In the genomic region with DNA sequence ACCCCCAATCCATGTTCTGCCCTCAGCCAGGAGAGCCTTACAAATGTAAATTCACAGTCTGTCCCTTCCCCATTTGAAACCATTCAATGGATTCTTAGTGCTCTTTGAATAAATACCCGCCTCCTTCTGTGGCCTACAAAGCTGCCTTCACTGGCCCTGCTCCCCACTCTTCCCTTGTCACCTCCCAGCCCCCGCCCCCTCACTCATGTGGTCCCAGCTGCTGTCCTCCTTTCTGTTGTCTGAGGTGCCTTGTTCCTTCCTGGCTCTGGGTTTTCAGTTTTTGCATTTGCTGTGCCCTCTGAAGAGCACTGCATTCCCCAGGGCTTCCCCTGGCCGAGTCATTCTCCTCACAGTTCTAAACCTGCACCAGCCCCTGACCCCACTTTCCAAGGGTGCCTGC, we compare ENCODE assay signal across 27 cellular contexts. TPM values are rescaled to one million over a fixed set of nuclear protein-coding genes. Genes with fewer than 3 reads are reported as not detected.
DNase-seq lines count a peak whose midpoint lies in the region; ATAC-seq, FAIRE-seq and TF ChIP-seq lines count a peak whose summit lies in the region.
"Had no signal": no experiment of that assay in that cellular context is flagged by ENCODE, and none has a peak within 500 bp of the region (broad histone marks: within the 10 kb centered on the region; RNA-seq: fewer than 3 reads in every experiment).

No MANE protein-coding gene starts in this region.

- H4K5ac ChIP-seq in H1 (ENCODE audit: insufficient read length, low read depth, low read length): peak overlapping the region; percentile 6

- CTCF ChIA-PET in H1 (lab: Charles Lee; ENCODE audit: partially characterized antibody): interaction anchor here (0.9 to 3.1 kb wide), 2 partner anchors 9 to 42 kb away, joined by 4 to 11 read pairs; no protein-coding TSS in a partner anchor

- H3K79me1 ChIP-seq in H1 (ENCODE audit: low read depth, low read length) (no peaks in the 10 kb centered on the region), neuronal stem cell (ENCODE audit: low read depth, low read length) (no peaks in the 10 kb centered on the region)

- TF ChIP-seq EP300 in H1 (IDR thresholded peaks at IDR 0.05; ENCODE audit: borderline replicate concordance in 1 of 2, low read depth in 2 of 2, low read length in 2 of 2) (no peak), transverse colon (IDR thresholded peaks at IDR 0.05; ENCODE audit: low read depth) (no peak)

- H3K14ac ChIP-seq in H1 (ENCODE audit: insufficient read length) (no peak overlapping the region), neuronal stem cell (ENCODE audit: low read length) (no peak overlapping the region)

- H2BK120ac ChIP-seq in H1 (replicated peaks; ENCODE audit: low read depth, low read length) (no peak overlapping the region), neuronal stem cell (ENCODE audit: low read depth, low read length) (no peak overlapping the region)

- H2BK5ac ChIP-seq in H1 (ENCODE audit: low read depth, low read length) (peak overlapping the region; percentile 73; the same call in 1 of the 2 replicates), neuronal stem cell (ENCODE audit: low read length) (no peak overlapping the region)

- POLR2A ChIA-PET in H1 (lab: Charles Lee; ENCODE audit: partially characterized antibody): interaction anchor here (0.9 to 1.9 kb wide), 9 partner anchors 17 to 118 kb away, joined by 3 to 7 read pairs (median 4); a partner anchor contains a TSS

- no peak overlapping the region for H3K4ac ChIP-seq in H1 (replicated peaks; ENCODE audit: insufficient read length, low read depth, low read length)
- no peak overlapping the region for H3K4ac ChIP-seq in neuronal stem cell (ENCODE audit: low read length)

- H2AFZ ChIP-seq in DND-41 (ENCODE audit: low read depth, low read length): no peak overlapping the region
- no peak overlapping the region for H2AFZ ChIP-seq in H1 (ENCODE audit: low read length)
- H2AFZ ChIP-seq in neuronal stem cell (ENCODE audit: low read length): peak overlapping the region; percentile 63
- H2AFZ ChIP-seq: GM23248 had no signal

- H3K18ac ChIP-seq in H1 (ENCODE audit: extremely low read depth, low read length): peak overlapping the region; percentile 95
- H3K18ac ChIP-seq in neuronal stem cell (ENCODE audit: low read length): no peak overlapping the region

- intact Hi-C loops in transverse colon (cut with DNase I; ENCODE audit: low total_unique reads): no loop called here

- peak; percentile 53; the same call in 2 of the 3 replicates for ATAC-seq in DND-41 (ENCODE audit: insufficient read depth, low read depth)
- no peak for ATAC-seq in HG03565 (IDR thresholded peaks at IDR 0.05; ENCODE audit: unreplicated experiment)
- ATAC-seq in GM18873 (IDR thresholded peaks at IDR 0.05; ENCODE audit: low FRiP score, unreplicated experiment): no peak
- no peak for ATAC-seq in GM18519 (IDR thresholded peaks at IDR 0.05; ENCODE audit: low FRiP score, unreplicated experiment)

- H2AK5ac ChIP-seq in H1 (ENCODE audit: low read depth, low read length): no peak overlapping the region
- no peak overlapping the region for H2AK5ac ChIP-seq in neuronal stem cell (ENCODE audit: low read depth, low read length)

- no peak overlapping the region for H3K9ac ChIP-seq in DND-41 (ENCODE audit: low read depth, low read length)
- H3K9ac ChIP-seq in H1 (replicated peaks in 1 of 4; ENCODE audit: extremely low read depth in 1 of 4, low read depth in 3 of 4, low read length in 3 of 4): no peak overlapping the region
- H3K9ac ChIP-seq in neuronal stem cell (ENCODE audit: low read depth, low read length, poor library complexity): no peak overlapping the region
- H3K9ac ChIP-seq: GM23248 had no signal

- in situ Hi-C loops in transverse colon (cut with MboI; ENCODE audit: low pct_ligation_motif_present in 1 of 4, low pct_unique_long_range_greater_than_20kb in 1 of 4, low sequenced_read_pairs in 3 of 4): no loop called here

- H3K27me3 ChIP-seq in DND-41 (ENCODE audit: insufficient read depth, low read length, poor library complexity) (no peaks in the 10 kb centered on the region), H1 (replicated peaks in 1 of 4; ENCODE audit: control insufficient read depth in 3 of 4, extremely low read depth in 1 of 4, insufficient read depth in 3 of 4, low read length in 3 of 4) (peaks cover 0 to 10% (median 8%) of the 10 kb centered on the region in 4 experiments; a peak in 5 of 7 replicates), neuronal stem cell (ENCODE audit: control insufficient read depth in 3 of 3, insufficient read depth in 3 of 3, low read depth in 1 of 3, low read length in 3 of 3) (no peaks in the 10 kb centered on the region), transverse colon (no peaks in the 10 kb centered on the region)
- H3K27me3 ChIP-seq: right atrium auricular region, thyroid gland had no signal

- no peak overlapping the region for H3K4me3 ChIP-seq in DND-41 (ENCODE audit: low read depth in 1 of 2, low read length in 2 of 2)
- 0 out of 8 replicates have a peak overlapping the region, but pooled peaks of 1 of the 4 experiments have one; percentile 14 for H3K4me3 ChIP-seq in H1 (ENCODE audit: extremely low read depth in 1 of 4, insufficient read depth in 2 of 4, low read depth in 3 of 4, low read length in 4 of 4)
- no peak overlapping the region for H3K4me3 ChIP-seq in neuronal stem cell (ENCODE audit: low read length in 2 of 2)
- H3K4me3 ChIP-seq in transverse colon: no peak overlapping the region
- H3K4me3 ChIP-seq: GM23248, right atrium auricular region, thyroid gland had no signal

- H4K8ac ChIP-seq in H1 (ENCODE audit: extremely low read depth, insufficient read depth, low read length): peak overlapping the region; percentile 4; the same call in 1 of the 2 replicates
- no peak overlapping the region for H4K8ac ChIP-seq in neuronal stem cell (ENCODE audit: low read depth, low read length)

- TF ChIP-seq POLR2A in H1 (IDR thresholded peaks at IDR 0.05; ENCODE audit: control extremely low read depth in 1 of 2, low read depth in 2 of 2, low read length in 2 of 2) (no peak), transverse colon (IDR thresholded peaks at IDR 0.05) (no peak)

- peaks cover 3% of the 10 kb centered on the region for H3K23me2 ChIP-seq in H1 (ENCODE audit: low read depth, low read length)

- H2BK15ac ChIP-seq in H1 (ENCODE audit: low read length): 0 out of 2 replicates have a peak overlapping the region, but pooled peaks have one; percentile 31
- H2BK15ac ChIP-seq in neuronal stem cell (ENCODE audit: low read length): no peak overlapping the region

- no peak for TF ChIP-seq RAD21 in H1 (IDR thresholded peaks at IDR 0.05 in 1 of 2, conservative IDR thresholded peaks at IDR 0.05 in 1 of 2; ENCODE audit: low read depth in 2 of 2, low read length in 2 of 2)

- H3K4me1 ChIP-seq in DND-41 (ENCODE audit: insufficient read depth, low read length) (0 out of 2 replicates have a peak, but pooled peaks cover 3% of the 10 kb centered on the region), H1 (replicated peaks in 1 of 4; ENCODE audit: control insufficient read depth in 3 of 4, insufficient read depth in 4 of 4, low read length in 3 of 4) (peaks cover 7 to 31% (median 15%) of the 10 kb centered on the region in 4 experiments), neuronal stem cell (ENCODE audit: control insufficient read depth in 2 of 2, insufficient read depth in 1 of 2, low read depth in 1 of 2, low read length in 2 of 2) (peaks cover 9 to 18% of the 10 kb centered on the region in 2 donors), transverse colon (peaks cover 3 to 21% (median 10%) of the 10 kb centered on the region in 4 donors)

- H3K9me3 ChIP-seq in DND-41 (ENCODE audit: insufficient read depth, low read length, severe bottlenecking) (no peaks in the 10 kb centered on the region), KOPT-K1 (ENCODE audit: insufficient read depth, low read length, poor library complexity, severe bottlenecking) (no peaks in the 10 kb centered on the region), H1 (ENCODE audit: insufficient read depth in 2 of 2, low read depth in 1 of 2, low read length in 1 of 2) (no peaks in the 10 kb centered on the region), neuronal stem cell (replicated peaks in 1 of 2; ENCODE audit: control insufficient read depth in 2 of 2, insufficient read depth in 1 of 2, low read depth in 1 of 2, low read length in 2 of 2) (no peaks in the 10 kb centered on the region), transverse colon (no peaks in the 10 kb centered on the region)
- H3K9me3 ChIP-seq: right atrium auricular region, thyroid gland had no signal

- TF ChIP-seq CTCF in DND-41 (IDR thresholded peaks at IDR 0.05; ENCODE audit: borderline replicate concordance, extremely low read depth, low read length, poor library complexity, severe bottlenecking): no peak
- TF ChIP-seq CTCF in H1 (IDR thresholded peaks at IDR 0.05; ENCODE audit: control extremely low read depth in 1 of 3, insufficient read depth in 1 of 3, low read depth in 1 of 3, low read length in 3 of 3): no peak
- TF ChIP-seq CTCF in transverse colon (IDR thresholded peaks at IDR 0.05): no peak

- H3K4me2 ChIP-seq in DND-41 (ENCODE audit: insufficient read depth, low read length) (no peak overlapping the region), H1 (ENCODE audit: insufficient read depth in 1 of 2, low read depth in 2 of 2, low read length in 2 of 2) (peak overlapping the region; percentile 43 to 45), neuronal stem cell (ENCODE audit: insufficient read depth, low read length, poor library complexity, severe bottlenecking) (no peak overlapping the region)

- H4K91ac ChIP-seq in H1 (replicated peaks; ENCODE audit: insufficient read length, low read length) (no peak overlapping the region), neuronal stem cell (ENCODE audit: low read depth, low read length, poor library complexity) (no peak overlapping the region)

- no peak overlapping the region for H3K56ac ChIP-seq in H1 (replicated peaks; ENCODE audit: insufficient read length, low read depth, low read length)

- H2BK12ac ChIP-seq in H1 (ENCODE audit: low read depth, low read length) (peak overlapping the region; percentile 87; the same call in 1 of the 2 replicates), neuronal stem cell (ENCODE audit: low read length) (no peak overlapping the region)

- peak; percentile 37 for DNase-seq in DND-41
- no peak for DNase-seq in H1 (ENCODE audit: low read depth in 1 of 2, low spot score in 2 of 2)
- DNase-seq in neuronal stem cell (ENCODE audit: low spot score): no peak
- DNase-seq in transverse colon: no peak
- DNase-seq: activated CD4-positive, alpha-beta T cell treated with anti-CD3 and anti-CD28 coated beads, Interleukin-2, amount 10 ng/mL, durations not matched to agents 24 days and 14 days; activated naive CD8-positive, alpha-beta T cell treated with anti-CD3 and anti-CD28 coated beads for 36 hours; caudate nucleus; CD4-positive, alpha-beta memory T cell; dermis blood vessel endothelial cell; DMS 273 treated with DMSO at 0.1 percent for 48 hours; GM23248; mesenchymal stem cell; NCI-H2081 treated with DMSO at 0.1 percent for 48 hours; NCI-H345; NCI-H82; OCI-M1; stimulated activated CD4-positive, alpha-beta T cell treated with anti-CD3 and anti-CD28 coated beads, Interleukin-12 subunit alpha, Interleukin-12 subunit beta, amount 100 ng/mL, for 4 hours; stimulated activated CD4-positive, alpha-beta T cell treated with anti-CD3 and anti-CD28 coated beads, Interleukin-4, amount 100 ng/mL, for 4 hours; stimulated activated naive CD4-positive, alpha-beta T cell; thyroid gland had no signal

- H2BK20ac ChIP-seq in H1 (ENCODE audit: low read length): no peak overlapping the region; the same call in 1 of the 2 replicates

- H3K27ac ChIP-seq in DND-41 (ENCODE audit: low read length) (no peak overlapping the region), KOPT-K1 (ENCODE audit: low read depth, low read length, poor library complexity, severe bottlenecking) (peak overlapping the region; percentile 10), H1 (ENCODE audit: low read depth, low read length) (no peak overlapping the region), neuronal stem cell (replicated peaks; ENCODE audit: low read length) (no peak overlapping the region), transverse colon (no peak overlapping the region)
- H3K27ac ChIP-seq: GM23248, right atrium auricular region, thyroid gland had no signal

- 56% methylated on average over 3 of the region's 3 CpGs; no CpG with 5 or more reads in 1 of the 2 experiments for WGBS in H1 (ENCODE audit: extremely low coverage in 1 of 2, insufficient coverage in 1 of 2, insufficient read length in 1 of 2, insufficient replicate concordance in 2 of 2, low coverage in 1 of 2, low lambda C conversion rate in 2 of 2, missing lambda C conversion rate in 1 of 2), 2 experiments
- no CpG with 5 or more reads among the region's 3 CpGs for WGBS in neuronal stem cell (ENCODE audit: extremely low coverage in 2 of 2, insufficient read length in 2 of 2, insufficient replicate concordance in 1 of 2), 2 donors
- WGBS in transverse colon (ENCODE audit: low coverage in 1 of 2), 2 donors: 70 to 80% methylated on average over 2 to 3 of the region's 3 CpGs

- H3K79me2 ChIP-seq in DND-41 (ENCODE audit: insufficient read depth, low read length) (no peaks in the 10 kb centered on the region), H1 (ENCODE audit: control insufficient read depth in 1 of 2, insufficient read depth in 2 of 2, low read length in 2 of 2) (no peaks in the 10 kb centered on the region)

- H4K20me1 ChIP-seq in DND-41 (ENCODE audit: insufficient read depth, low read length): no peaks in the 10 kb centered on the region
- peaks cover 0 to 1% of the 10 kb centered on the region in 2 experiments for H4K20me1 ChIP-seq in H1 (replicated peaks in 1 of 2; ENCODE audit: control insufficient read depth in 1 of 2, insufficient read depth in 2 of 2, low read length in 2 of 2)

- no peak for FAIRE-seq in H1 (lab: Jason Lieb, UNC)
- FAIRE-seq: astrocyte, HTR-8/SVneo had no signal

- no peak overlapping the region for H3K23ac ChIP-seq in H1 (ENCODE audit: insufficient read length)
- H3K23ac ChIP-seq in neuronal stem cell (ENCODE audit: low read depth, low read length, poor library complexity): no peak overlapping the region

- peaks cover 21% of the 10 kb centered on the region for H3K36me3 ChIP-seq in DND-41 (ENCODE audit: insufficient read depth, low read length)
- peaks cover 30% of the 10 kb centered on the region for H3K36me3 ChIP-seq in KOPT-K1 (ENCODE audit: insufficient read depth, low read length)
- H3K36me3 ChIP-seq in H1 (ENCODE audit: control insufficient read depth in 2 of 4, insufficient read depth in 4 of 4, low read length in 3 of 4): 0 out of 8 replicates have a peak, but pooled peaks cover 0 to 2% (median 0%) of the 10 kb centered on the region in 4 experiments
- H3K36me3 ChIP-seq in neuronal stem cell (replicated peaks in 1 of 2; ENCODE audit: control insufficient read depth in 2 of 2, insufficient read depth in 2 of 2, low read length in 2 of 2): peaks cover 0 to 9% of the 10 kb centered on the region in 2 donors
- H3K36me3 ChIP-seq in transverse colon: no peaks in the 10 kb centered on the region
- H3K36me3 ChIP-seq: right atrium auricular region had no signal

RNA-seq across cellular contexts. Expression of a gene that starts 3.2 kb away (rescaled TPM):
- 0.75 and 0.99 TPM in 2 replicates for total RNA-seq in H1 (2021; fragmentation: NEBNext Ultra II Directional; extraction: Animal tissue kit (Norgen Biotek cat#: 25700))
- 0.60 and 0.71 TPM in 2 replicates for polyA plus RNA-seq in H1 (2011; rRNA removed)
- polyA plus RNA-seq in H1 (2011; cell fraction: cytosol; rRNA removed): 0.54 TPM
- 2.1 TPM for polyA plus RNA-seq in H1 (2011; cell fraction: nucleus; rRNA removed)
- polyA plus RNA-seq in H1 (2012, experiment 1 of 2): 0.88 to 1.4 TPM (median 1.2 TPM) in 4 replicates
- 0.38 TPM for polyA plus RNA-seq in H1 (2012, experiment 2 of 2)
- polyA plus RNA-seq in H1 (2013, experiment 1 of 2): 0.51 TPM
- polyA plus RNA-seq in H1 (2013, experiment 2 of 2): 0.33 TPM
- 0.37 and 1.3 TPM in 2 replicates for polyA minus RNA-seq in H1 (2011; rRNA and poly(A)+ RNA removed)
- not detected for polyA minus RNA-seq in H1 (2011; cell fraction: cytosol; rRNA and poly(A)+ RNA removed)
- polyA minus RNA-seq in H1 (2011; cell fraction: nucleus; rRNA and poly(A)+ RNA removed): 0.70 TPM
- 1.3 TPM for polyA plus RNA-seq in neuronal stem cell (2013, experiment 1 of 2)
- polyA plus RNA-seq in neuronal stem cell (2013, experiment 2 of 2): 1.2 TPM
- total RNA-seq in transverse colon: under 1 TPM in 2 of 4 donors, not detected in 2; 0.14 to 0.32 TPM
- total RNA-seq: dermis blood vessel endothelial cell, GM23248 had no signal
- polyA plus RNA-seq: GM23248 had no signal

RNA-seq across cellular contexts. Expression of a gene that starts 14.5 kb away (rescaled TPM):
- total RNA-seq in H1 (2021; fragmentation: NEBNext Ultra II Directional; extraction: Animal tissue kit (Norgen Biotek cat#: 25700)): 33.4 and 35.8 TPM in 2 replicates
- 11.1 and 11.2 TPM in 2 replicates for polyA plus RNA-seq in H1 (2011; rRNA removed)
- polyA plus RNA-seq in H1 (2011; cell fraction: cytosol; rRNA removed): 21.5 TPM
- 17.8 TPM for polyA plus RNA-seq in H1 (2011; cell fraction: nucleus; rRNA removed)
- 20.2 to 32.6 TPM (median 22.2 TPM) in 4 replicates for polyA plus RNA-seq in H1 (2012, experiment 1 of 2)
- 2.5 TPM for polyA plus RNA-seq in H1 (2012, experiment 2 of 2)
- 38.1 TPM for polyA plus RNA-seq in H1 (2013, experiment 1 of 2)
- 37.6 TPM for polyA plus RNA-seq in H1 (2013, experiment 2 of 2)
- polyA minus RNA-seq in H1 (2011; rRNA and poly(A)+ RNA removed): 19.3 and 20.7 TPM in 2 replicates
- 17.2 TPM for polyA minus RNA-seq in H1 (2011; cell fraction: cytosol; rRNA and poly(A)+ RNA removed)
- 46.7 TPM for polyA minus RNA-seq in H1 (2011; cell fraction: nucleus; rRNA and poly(A)+ RNA removed)
- 46.1 TPM for polyA plus RNA-seq in neuronal stem cell (2013, experiment 1 of 2)
- 47.3 TPM for polyA plus RNA-seq in neuronal stem cell (2013, experiment 2 of 2)
- 10 to 100 TPM; 15.0 to 34.4 (median 30.4) TPM for total RNA-seq in transverse colon

RNA-seq across cellular contexts. Expression of a gene that starts 14.8 kb away (rescaled TPM):
- 23.7 and 26.2 TPM in 2 replicates for total RNA-seq in H1 (2021; fragmentation: NEBNext Ultra II Directional; extraction: Animal tissue kit (Norgen Biotek cat#: 25700))
- polyA plus RNA-seq in H1 (2011; rRNA removed): 25.1 and 37.8 TPM in 2 replicates
- 25.4 TPM for polyA plus RNA-seq in H1 (2011; cell fraction: cytosol; rRNA removed)
- 83.2 TPM for polyA plus RNA-seq in H1 (2011; cell fraction: nucleus; rRNA removed)
- polyA plus RNA-seq in H1 (2012, experiment 1 of 2): 24.7 to 27.3 TPM (median 26.7 TPM) in 4 replicates
- polyA plus RNA-seq in H1 (2012, experiment 2 of 2): 11.7 TPM
- polyA plus RNA-seq in H1 (2013, experiment 1 of 2): 10.8 TPM
- 10.7 TPM for polyA plus RNA-seq in H1 (2013, experiment 2 of 2)
- polyA minus RNA-seq in H1 (2011; rRNA and poly(A)+ RNA removed): 51.7 and 59.2 TPM in 2 replicates
- 27.2 TPM for polyA minus RNA-seq in H1 (2011; cell fraction: cytosol; rRNA and poly(A)+ RNA removed)
- 50.2 TPM for polyA minus RNA-seq in H1 (2011; cell fraction: nucleus; rRNA and poly(A)+ RNA removed)
- polyA plus RNA-seq in neuronal stem cell (2013, experiment 1 of 2): 22.3 TPM
- polyA plus RNA-seq in neuronal stem cell (2013, experiment 2 of 2): 21.0 TPM
- total RNA-seq in transverse colon: 10 to 100 TPM; 15.0 to 77.6 (median 16.7) TPM

Comparison
In these comparisons a context has a peak if more than half of its experiments do, and no peak if none do; other contexts are left out.
1. H3K4me2 ChIP-seq: peak in H1 (2 of 2); none in DND-41 (single experiment) and neuronal stem cell (single experiment).